18 cellular contexts compared by ENCODE assay signal in genomic region chr18:79596451-79597175, GRCh38.
DNase-seq lines count a peak whose midpoint lies in the region; ATAC-seq and TF ChIP-seq lines count a peak whose summit lies in the region.
"Had no signal": no experiment of that assay in that cellular context is flagged by ENCODE, and none has a peak within 500 bp of the region (broad histone marks: within the 10 kb centered on the region; RNA-seq: fewer than 3 reads in every experiment).

No MANE protein-coding gene starts in this region.

- H4K5ac ChIP-seq in mesendoderm (ENCODE audit: low read length): no peak overlapping the region

- H3K18ac ChIP-seq in mesendoderm (ENCODE audit: low read length): no peak overlapping the region

- H3K4me1 ChIP-seq in RWPE2 (ENCODE audit: insufficient read depth, poor library complexity, severe bottlenecking): peaks cover 7% of the 10 kb centered on the region
- peaks cover 6% of the 10 kb centered on the region for H3K4me1 ChIP-seq in mesendoderm (ENCODE audit: control insufficient read depth, low read depth, low read length)

- no peak overlapping the region for H2BK15ac ChIP-seq in mesendoderm (replicated peaks; ENCODE audit: low read depth)

- H2AK5ac ChIP-seq in mesendoderm (ENCODE audit: low read length): peak overlapping the region; percentile 72

- no peak overlapping the region for H4K8ac ChIP-seq in mesendoderm (ENCODE audit: low read depth, low read length)

- H3K4ac ChIP-seq in mesendoderm (ENCODE audit: low read depth, low read length): no peak overlapping the region

- H3K27me3 Mint-ChIP-seq in CD14-positive monocyte (ENCODE audit: low read depth in 3 of 3): peaks cover 6 to 8% (median 7%) of the 10 kb centered on the region in 3 donors

- H3K4me3 ChIP-seq in RWPE2 (ENCODE audit: severe bottlenecking) (no peak overlapping the region), mesendoderm (ENCODE audit: low read length) (no peak overlapping the region)
- H3K4me3 ChIP-seq: BLaER1 treated with 17β-estradiol and CSF1 and Interleukin-3, amounts not matched to agents 10 nM and 100 nM had no signal

- H3K79me1 ChIP-seq in mesendoderm (ENCODE audit: low read length): no peaks in the 10 kb centered on the region

- H3K9ac ChIP-seq in mesendoderm (ENCODE audit: low read length): no peak overlapping the region
- H3K9ac ChIP-seq: BLaER1 treated with 17β-estradiol and CSF1 and Interleukin-3, amounts not matched to agents 10 nM and 100 nM had no signal

- peak overlapping the region in 1 of 7 donors; percentile 42 for H3K27ac Mint-ChIP-seq in CD14-positive monocyte
- H3K27ac Mint-ChIP-seq: HFFc6 had no signal

- no peaks in the 10 kb centered on the region for H3K4me1 Mint-ChIP-seq in CD14-positive monocyte

- H3K23ac ChIP-seq in mesendoderm (ENCODE audit: low read length): no peak overlapping the region

- peak overlapping the region; percentile 35 for H2BK5ac ChIP-seq in mesendoderm (ENCODE audit: low read length)

- H3K27me3 ChIP-seq in RWPE2 (ENCODE audit: insufficient read depth, poor library complexity, severe bottlenecking): peaks cover 44% of the 10 kb centered on the region
- H3K27me3 ChIP-seq in mesendoderm (ENCODE audit: insufficient read depth, low read length, poor library complexity): no peaks in the 10 kb centered on the region

- H3K36me3 Mint-ChIP-seq in CD14-positive monocyte: no peaks in the 10 kb centered on the region

- intact Hi-C loops in CD14-positive monocyte (cut with micrococcal nuclease) (no loop called here), sciatic nerve (cut with DNase I) (no loop called here)

- H3K4me2 ChIP-seq in mesendoderm (ENCODE audit: low read length): no peak overlapping the region

- DNase-seq in CD14-positive monocyte (ENCODE audit: low spot score) (peak; percentile 39), RWPE2 (ENCODE audit: low spot score) (peak; percentile 38), mesendoderm (no peak), sciatic nerve (ENCODE audit: low spot score) (peak; percentile 47), islet precursor cell (no peak), NCI-H748 (lab: John Stamatoyannopoulos, UW; ENCODE audit: unreplicated experiment) (no peak), amniotic stem cell (lab: John Stamatoyannopoulos, UW) (no peak)
- DNase-seq: DMS 273 treated with DMSO at 0.1 percent for 48 hours, EL, GOT3, HFFc6, KG1, NCI-H1048, NCI-H146, NCI-H2081 treated with DMSO at 0.1 percent for 48 hours, NCI-H774, SHP77 had no signal

- no peak overlapping the region for H2BK120ac ChIP-seq in mesendoderm (ENCODE audit: low read depth, low read length)

- no CpG with 5 or more reads among the region's 27 CpGs for WGBS in mesendoderm (ENCODE audit: extremely low coverage, insufficient coverage, low lambda C conversion rate)

- H3K27ac ChIP-seq in RWPE2 (ENCODE audit: poor library complexity, severe bottlenecking): no peak overlapping the region
- no peak overlapping the region for H3K27ac ChIP-seq in mesendoderm (ENCODE audit: low read depth, low read length)
- H3K27ac ChIP-seq: BLaER1 treated with 17β-estradiol and CSF1 and Interleukin-3, amounts not matched to agents 10 nM and 100 nM had no signal

- H3K9me3 ChIP-seq in RWPE2 (ENCODE audit: severe bottlenecking): no peaks in the 10 kb centered on the region

- H3K79me2 ChIP-seq in mesendoderm (ENCODE audit: control insufficient read depth, insufficient read depth, low read length): no peaks in the 10 kb centered on the region

- no peak overlapping the region for H3K4me3 Mint-ChIP-seq in CD14-positive monocyte
- H3K4me3 Mint-ChIP-seq: HFFc6 had no signal

- peaks cover 0 to 12% (median 5%) of the 10 kb centered on the region in 7 donors for H3K9me3 Mint-ChIP-seq in CD14-positive monocyte

- TF ChIP-seq CTCF in CD14-positive monocyte (IDR thresholded peaks at IDR 0.05): no peak
- no peak for TF ChIP-seq CTCF in RWPE2 (IDR thresholded peaks at IDR 0.05; ENCODE audit: poor library complexity, severe bottlenecking)

- peak overlapping the region; percentile 44 for H3K56ac ChIP-seq in mesendoderm (ENCODE audit: low read length)

- H3K36me3 ChIP-seq in RWPE2 (ENCODE audit: low read depth): no peaks in the 10 kb centered on the region
- H3K36me3 ChIP-seq in mesendoderm (ENCODE audit: control insufficient read depth, insufficient read depth, low read length): no peaks in the 10 kb centered on the region
- H3K36me3 ChIP-seq: BLaER1 treated with 17β-estradiol and CSF1 and Interleukin-3, amounts not matched to agents 10 nM and 100 nM had no signal

- ATAC-seq in RWPE2 (ENCODE audit: low read depth) (no peak), sciatic nerve (peak; percentile 28)

Comparison
In these comparisons a context has a peak if more than half of its experiments do, and no peak if none do; other contexts are left out.
1. DNase-seq: peak in CD14-positive monocyte (single experiment), RWPE2 (single experiment) and sciatic nerve (single experiment); none in mesendoderm (single experiment), islet precursor cell (single experiment), NCI-H748 (single experiment) and amniotic stem cell (single experiment).